Comparison of ENCODE assay signal across 21 cellular contexts in the genomic region with DNA sequence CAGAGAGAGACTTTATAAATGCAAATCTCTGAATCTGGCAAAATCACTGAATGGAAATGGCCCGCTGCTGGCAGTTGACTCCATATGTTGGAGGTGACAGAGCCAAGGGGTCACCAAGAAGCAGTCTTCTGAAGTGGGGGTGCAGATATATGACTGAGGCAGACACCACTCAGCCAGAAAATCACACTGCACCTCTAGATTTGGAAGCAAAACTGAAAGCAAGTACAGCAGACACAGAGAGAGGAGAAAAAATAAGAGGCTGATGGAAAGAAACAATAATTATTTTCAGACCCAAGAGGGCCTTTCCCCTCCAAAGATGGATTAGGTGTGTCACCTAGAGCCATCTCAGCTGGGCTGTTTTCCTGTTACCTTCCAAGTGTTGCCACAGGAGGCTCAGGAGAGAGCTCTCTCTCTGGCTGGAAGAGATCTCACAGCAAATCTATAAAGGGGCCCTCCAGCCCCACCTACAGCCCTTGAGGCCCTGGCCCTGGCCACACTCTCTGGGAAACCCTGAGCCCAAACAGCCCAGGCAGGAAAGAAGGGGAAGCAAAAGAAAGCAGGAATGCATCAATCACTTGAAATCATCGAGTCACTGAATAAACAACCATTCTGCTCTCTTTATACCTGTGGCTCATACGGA.
A peak's percentile ranks its signal among the peaks of the same experiment; 100 is the strongest.
DNase-seq lines count a peak whose midpoint lies in the region; ATAC-seq, FAIRE-seq and TF ChIP-seq lines count a peak whose summit lies in the region.
"Had no signal": no experiment of that assay in that cellular context is flagged by ENCODE, and none has a peak within 500 bp of the region (broad histone marks: within the 10 kb centered on the region; RNA-seq: fewer than 3 reads in every experiment).

No MANE protein-coding gene starts in this region.

- H3K36me3 Mint-ChIP-seq in activated naive CD4-positive, alpha-beta T cell treated with anti-CD3 and anti-CD28 coated beads, Interleukin-2, amount 50 U/mL, for 72 hours: no peaks in the 10 kb centered on the region
- H3K36me3 Mint-ChIP-seq in activated naive CD8-positive, alpha-beta T cell treated with anti-CD3 and anti-CD28 coated beads, Interleukin-2, amount 50 U/mL, for 24 hours (ENCODE audit: low read depth): no peaks in the 10 kb centered on the region
- H3K36me3 Mint-ChIP-seq: CD4-positive, CD25-positive, alpha-beta regulatory T cell had no signal

- no peak overlapping the region for H3K4ac ChIP-seq in mesendoderm (ENCODE audit: low read depth, low read length)

- H3K9ac ChIP-seq in mesendoderm (ENCODE audit: low read length): no peak overlapping the region
- H3K9ac ChIP-seq: GM23248 had no signal

- WGBS in mesendoderm (ENCODE audit: extremely low coverage, insufficient coverage, low lambda C conversion rate): no CpG with 5 or more reads among the region's 3 CpGs
- WGBS in small intestine, 3 donors: 58 to 62% (median 60%) methylated on average over 3 of the region's 3 CpGs

- H3K4me3 ChIP-seq in coronary artery (peak overlapping the region; percentile 38), mesendoderm (ENCODE audit: low read length) (no peak overlapping the region), small intestine (ENCODE audit: low read depth in 1 of 2, low read length in 2 of 2) (no peak overlapping the region)
- H3K4me3 ChIP-seq: GM23248, Peyer's patch had no signal

- peaks cover 3% of the 10 kb centered on the region for H3K27me3 Mint-ChIP-seq in activated naive CD8-positive, alpha-beta T cell treated with anti-CD3 and anti-CD28 coated beads, Interleukin-2, amount 50 U/mL, for 24 hours
- H3K27me3 Mint-ChIP-seq: B cell; CD4-positive, CD25-positive, alpha-beta regulatory T cell had no signal

- TF ChIP-seq CTCF in coronary artery (IDR thresholded peaks at IDR 0.05): no peak

- no peak overlapping the region for H3K4me3 Mint-ChIP-seq in activated naive CD8-positive, alpha-beta T cell treated with anti-CD3 and anti-CD28 coated beads, Interleukin-2, amount 50 U/mL, for 24 hours
- H3K4me3 Mint-ChIP-seq: B cell; CD4-positive, CD25-positive, alpha-beta regulatory T cell had no signal

- H3K27ac ChIP-seq in coronary artery: peak overlapping the region; percentile 11 to 39
- no peak overlapping the region for H3K27ac ChIP-seq in mesendoderm (ENCODE audit: low read depth, low read length)
- no peak overlapping the region for H3K27ac ChIP-seq in small intestine (ENCODE audit: low read depth in 1 of 2, low read length in 1 of 2)
- H3K27ac ChIP-seq: 22Rv1, GM23248, Peyer's patch had no signal

- no peak overlapping the region for H2BK15ac ChIP-seq in mesendoderm (replicated peaks; ENCODE audit: low read depth)

- no peaks in the 10 kb centered on the region for H3K79me2 ChIP-seq in mesendoderm (ENCODE audit: control insufficient read depth, insufficient read depth, low read length)

- H4K8ac ChIP-seq in mesendoderm (ENCODE audit: low read depth, low read length): no peak overlapping the region

- H3K9me3 Mint-ChIP-seq in activated naive CD4-positive, alpha-beta T cell treated with anti-CD3 and anti-CD28 coated beads, Interleukin-2, amount 50 U/mL, for 72 hours: peaks cover 7 to 8% of the 10 kb centered on the region in 2 donors
- peaks cover 4% of the 10 kb centered on the region for H3K9me3 Mint-ChIP-seq in activated naive CD8-positive, alpha-beta T cell treated with anti-CD3 and anti-CD28 coated beads, Interleukin-2, amount 50 U/mL, for 24 hours

- no peaks in the 10 kb centered on the region for H3K9me3 ChIP-seq in small intestine (ENCODE audit: control insufficient read depth, low read depth)
- H3K9me3 ChIP-seq: Caco-2, Peyer's patch had no signal

- H3K23ac ChIP-seq in mesendoderm (ENCODE audit: low read length): no peak overlapping the region

- no peak overlapping the region for H4K5ac ChIP-seq in mesendoderm (ENCODE audit: low read length)

- no peak overlapping the region for H3K18ac ChIP-seq in mesendoderm (ENCODE audit: low read length)

- H3K27ac Mint-ChIP-seq in activated naive CD4-positive, alpha-beta T cell treated with anti-CD3 and anti-CD28 coated beads, Interleukin-2, amount 50 U/mL, for 72 hours: no peak overlapping the region
- H3K27ac Mint-ChIP-seq in activated naive CD8-positive, alpha-beta T cell treated with anti-CD3 and anti-CD28 coated beads, Interleukin-2, amount 50 U/mL, for 24 hours: no peak overlapping the region
- H3K27ac Mint-ChIP-seq: B cell; CD4-positive, CD25-positive, alpha-beta regulatory T cell had no signal

- H3K79me1 ChIP-seq in mesendoderm (ENCODE audit: low read length): no peaks in the 10 kb centered on the region

- no peak overlapping the region for H3K56ac ChIP-seq in mesendoderm (ENCODE audit: low read length)

- DNase-seq in DMS53 (lab: John Stamatoyannopoulos, UW): peak; percentile 35
- DNase-seq in DMS53 treated with DMSO at 0.1 percent for 48 hours (lab: John Stamatoyannopoulos, UW; ENCODE audit: unreplicated experiment): no peak
- no peak for DNase-seq in coronary artery (ENCODE audit: low spot score)
- DNase-seq in mesendoderm: peak; percentile 66
- DNase-seq in activated naive CD4-positive, alpha-beta T cell treated with anti-CD3 and anti-CD28 coated beads, Interleukin-2, amount 50 U/mL, for 72 hours (ENCODE audit: low spot score in 2 of 2): no peak
- no peak for DNase-seq in activated naive CD8-positive, alpha-beta T cell treated with anti-CD3 and anti-CD28 coated beads, Interleukin-2, amount 50 U/mL, for 24 hours
- DNase-seq in small intestine: no peak
- DNase-seq: Caco-2; CD4-positive, CD25-positive, alpha-beta regulatory T cell; GM23248; KG1; NCI-H1092; NCI-H146; NCI-H2081; NCI-H82; Peyer's patch had no signal

- no peak for FAIRE-seq in small intestine (lab: Jason Lieb, UNC)
- FAIRE-seq: HepG2 had no signal

- H3K4me1 ChIP-seq in mesendoderm (ENCODE audit: control insufficient read depth, low read depth, low read length): no peaks in the 10 kb centered on the region
- H3K4me1 ChIP-seq in small intestine (ENCODE audit: control insufficient read depth in 2 of 2, insufficient read depth in 1 of 2, low read depth in 1 of 2, low read length in 1 of 2): no peaks in the 10 kb centered on the region
- H3K4me1 ChIP-seq: Caco-2, Peyer's patch had no signal

- H3K27me3 ChIP-seq in mesendoderm (ENCODE audit: insufficient read depth, low read length, poor library complexity): no peaks in the 10 kb centered on the region
- H3K27me3 ChIP-seq in small intestine (ENCODE audit: control insufficient read depth in 2 of 2, insufficient read depth in 2 of 2, low read length in 2 of 2): no peaks in the 10 kb centered on the region
- H3K27me3 ChIP-seq: Peyer's patch had no signal

- H3K36me3 ChIP-seq in mesendoderm (ENCODE audit: control insufficient read depth, insufficient read depth, low read length): no peaks in the 10 kb centered on the region
- no peaks in the 10 kb centered on the region for H3K36me3 ChIP-seq in small intestine (ENCODE audit: control insufficient read depth in 2 of 2, insufficient read depth in 2 of 2, low read length in 2 of 2)
- H3K36me3 ChIP-seq: Peyer's patch had no signal

- no peak overlapping the region for H2AK5ac ChIP-seq in mesendoderm (ENCODE audit: low read length)

- H2BK5ac ChIP-seq in mesendoderm (ENCODE audit: low read length): no peak overlapping the region

- no peaks in the 10 kb centered on the region for H3K4me1 Mint-ChIP-seq in activated naive CD8-positive, alpha-beta T cell treated with anti-CD3 and anti-CD28 coated beads, Interleukin-2, amount 50 U/mL, for 24 hours
- H3K4me1 Mint-ChIP-seq: B cell; CD4-positive, CD25-positive, alpha-beta regulatory T cell had no signal

- ATAC-seq in GM21447 (IDR thresholded peaks at IDR 0.05; ENCODE audit: unreplicated experiment): no peak
- ATAC-seq in activated naive CD4-positive, alpha-beta T cell treated with anti-CD3 and anti-CD28 coated beads, Interleukin-2, amount 50 U/mL, for 72 hours: no peak
- no peak for ATAC-seq in activated naive CD8-positive, alpha-beta T cell treated with anti-CD3 and anti-CD28 coated beads, Interleukin-2, amount 50 U/mL, for 24 hours
- ATAC-seq: HepG2, Right ventricle myocardium inferior had no signal

- no peak overlapping the region for H2BK120ac ChIP-seq in mesendoderm (ENCODE audit: low read depth, low read length)

- no peak overlapping the region for H3K4me2 ChIP-seq in mesendoderm (ENCODE audit: low read length)

Comparison
In these comparisons a context has a peak if more than half of its experiments do, and no peak if none do; other contexts are left out.
1. DNase-seq: peak in DMS53 (single experiment) and mesendoderm (single experiment); none in DMS53 treated with DMSO at 0.1 percent for 48 hours (single experiment), coronary artery (single experiment), activated naive CD4-positive, alpha-beta T cell treated with anti-CD3 and anti-CD28 coated beads, Interleukin-2, amount 50 U/mL, for 72 hours (0 of 2), activated naive CD8-positive, alpha-beta T cell treated with anti-CD3 and anti-CD28 coated beads, Interleukin-2, amount 50 U/mL, for 24 hours (single experiment) and small intestine (single experiment).
2. H3K27ac ChIP-seq: peak in coronary artery (2 of 2); none in mesendoderm (single experiment) and small intestine (0 of 2).